ENCODE assay signal across 8 cellular contexts in the genomic region with DNA sequence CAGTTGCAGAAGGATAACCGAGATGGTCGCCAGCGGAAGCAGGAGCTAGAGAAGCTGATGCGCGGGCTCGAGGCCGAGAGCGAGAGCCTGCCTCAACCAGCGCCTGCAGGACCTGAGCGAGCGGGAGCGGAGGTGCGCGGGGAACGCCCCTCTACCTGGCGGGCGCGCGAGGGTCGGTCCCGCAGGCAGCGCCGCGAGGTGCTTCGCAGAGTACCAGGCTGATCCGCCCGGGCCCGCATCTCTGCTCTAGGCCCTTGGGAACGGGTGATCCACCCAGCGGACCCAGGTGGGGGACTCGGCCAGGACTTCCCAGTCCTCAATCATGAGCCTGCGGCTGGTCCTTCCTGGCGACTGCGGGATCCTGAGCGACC.
DNase-seq lines count a peak whose midpoint lies in the region; ATAC-seq, FAIRE-seq and TF ChIP-seq lines count a peak whose summit lies in the region.
"Not testable (repeated sequence)": the region's sequence is repeated elsewhere in the genome, so short reads cannot be mapped to it uniquely, and the experiment has no call there.

No MANE protein-coding gene starts in this region.

- not testable (repeated sequence) for H3K9me3 ChIP-seq in iPS DF 6.9 (ENCODE audit: control insufficient read depth, insufficient read depth, low read length); uterus

- WGBS in iPS DF 6.9 (ENCODE audit: insufficient coverage, insufficient read length): no CpG with 5 or more reads among the region's 35 CpGs

- H3K4me3 Mint-ChIP-seq in activated CD4-positive, alpha-beta T cell treated with anti-CD3 and anti-CD28 coated beads for 36 hours: peak overlapping the region; percentile 90
- H3K4me3 Mint-ChIP-seq in osteocyte (ENCODE audit: unreplicated experiment): peak overlapping the region; percentile 91

- not testable (repeated sequence) for H3K4me1 ChIP-seq in iPS DF 6.9 (ENCODE audit: control insufficient read depth, insufficient read depth, low read length); uterus

- not testable (repeated sequence) for H3K9me3 Mint-ChIP-seq in activated CD4-positive, alpha-beta T cell treated with anti-CD3 and anti-CD28 coated beads for 36 hours (ENCODE audit: low read depth); osteocyte (ENCODE audit: unreplicated experiment)

- H3K4me1 Mint-ChIP-seq in activated CD4-positive, alpha-beta T cell treated with anti-CD3 and anti-CD28 coated beads for 36 hours: peaks cover 17% of the 10 kb centered on the region
- peaks cover 13% of the 10 kb centered on the region for H3K4me1 Mint-ChIP-seq in osteocyte (ENCODE audit: unreplicated experiment)

- ATAC-seq in GM18861 (IDR thresholded peaks at IDR 0.05; ENCODE audit: unreplicated experiment) (peak; percentile 14), HG03521 (IDR thresholded peaks at IDR 0.05; ENCODE audit: unreplicated experiment) (peak; percentile 3)
- peak; percentile 9 for ATAC-seq in activated CD4-positive, alpha-beta T cell treated with anti-CD3 and anti-CD28 coated beads for 36 hours

- TF ChIP-seq POLR2A in uterus (IDR thresholded peaks at IDR 0.05): not testable (repeated sequence)

- TF ChIP-seq CTCF in HFF-Myc (IDR thresholded peaks at IDR 0.05; ENCODE audit: low read depth, low read length, missing control alignments); bronchial epithelial cell (IDR thresholded peaks at IDR 0.05; ENCODE audit: insufficient read depth, low read length, severe bottlenecking); osteocyte (IDR thresholded peaks at IDR 0.05); uterus (IDR thresholded peaks at IDR 0.05): not testable (repeated sequence)

- CTCF ChIA-PET in activated CD4-positive, alpha-beta T cell treated with anti-CD3 and anti-CD28 coated beads for 36 hours (lab: Charles Lee): interaction anchor here (0.6 kb wide), 1 partner anchor 273 kb away, joined by 3 read pairs; no protein-coding TSS in a partner anchor

- H3K36me3 Mint-ChIP-seq in activated CD4-positive, alpha-beta T cell treated with anti-CD3 and anti-CD28 coated beads for 36 hours (ENCODE audit: low read depth); osteocyte (ENCODE audit: unreplicated experiment): not testable (repeated sequence)

- H3K27me3 ChIP-seq in bronchial epithelial cell (ENCODE audit: control insufficient read depth, insufficient read depth, low read length); iPS DF 6.9 (ENCODE audit: control insufficient read depth, insufficient read depth, low read length); uterus: not testable (repeated sequence)

- intact Hi-C loops in activated CD4-positive, alpha-beta T cell treated with anti-CD3 and anti-CD28 coated beads for 36 hours (cut with DNase I, micrococcal nuclease): loop anchor here (1.0 to 5.0 kb wide), 6 partner anchors 77 to 585 kb away; a partner anchor contains a TSS
- intact Hi-C loops in uterus (cut with DNase I; ENCODE audit: low total_unique reads): not testable (repeated sequence)

- peak overlapping the region; percentile 45 for H3K4me3 ChIP-seq in HFF-Myc (replicated peaks; ENCODE audit: low read depth, low read length)
- H3K4me3 ChIP-seq in bronchial epithelial cell (ENCODE audit: low read depth, low read length): peak overlapping the region; percentile 47
- peak overlapping the region; percentile 32; the same call in 1 of the 2 replicates for H3K4me3 ChIP-seq in iPS DF 6.9 (ENCODE audit: low read length)
- H3K4me3 ChIP-seq in uterus: peak overlapping the region; percentile 60 to 63

- H3K27ac Mint-ChIP-seq in activated CD4-positive, alpha-beta T cell treated with anti-CD3 and anti-CD28 coated beads for 36 hours: peak overlapping the region; percentile 60
- H3K27ac Mint-ChIP-seq in osteocyte (ENCODE audit: unreplicated experiment): peak overlapping the region; percentile 41

- POLR2A ChIA-PET in activated CD4-positive, alpha-beta T cell treated with anti-CD3 and anti-CD28 coated beads for 36 hours (lab: Charles Lee): not testable (repeated sequence)

- H3K27ac ChIP-seq in iPS DF 6.9 (ENCODE audit: low read length): not testable (repeated sequence)
- H3K27ac ChIP-seq in uterus: peak overlapping the region; percentile 77 to 84

- DNase-seq in HFF-Myc (ENCODE audit: extremely low read depth, low read depth); bronchial epithelial cell (ENCODE audit: low read depth); iPS DF 6.9 (ENCODE audit: low read depth, low spot score); osteocyte (ENCODE audit: extremely low spot score, unreplicated experiment); uterus: not testable (repeated sequence)
- peak; percentile 41 for DNase-seq in activated CD4-positive, alpha-beta T cell treated with anti-CD3 and anti-CD28 coated beads for 36 hours

- FAIRE-seq in bronchial epithelial cell (lab: Jason Lieb, UNC): not testable (repeated sequence)

- not testable (repeated sequence) for H3K27me3 Mint-ChIP-seq in activated CD4-positive, alpha-beta T cell treated with anti-CD3 and anti-CD28 coated beads for 36 hours; osteocyte (ENCODE audit: unreplicated experiment)

- not testable (repeated sequence) for H3K36me3 ChIP-seq in bronchial epithelial cell (ENCODE audit: control insufficient read depth, insufficient read depth, low read length); iPS DF 6.9 (ENCODE audit: control insufficient read depth, insufficient read depth, low read length); uterus
